In genomic region chr5:57839447-57839846, GRCh38 we compare ENCODE assay signal across 17 cellular contexts.
DNase-seq lines count a peak whose midpoint lies in the region; FAIRE-seq and TF ChIP-seq lines count a peak whose summit lies in the region.
"Had no signal": no experiment of that assay in that cellular context is flagged by ENCODE, and none has a peak within 500 bp of the region (broad histone marks: within the 10 kb centered on the region; RNA-seq: fewer than 3 reads in every experiment).

No MANE protein-coding gene starts in this region.

- no peaks in the 10 kb centered on the region for H3K79me2 ChIP-seq in astrocyte (ENCODE audit: insufficient read depth, low read length)

- no peak overlapping the region for H2BK120ac ChIP-seq in mesenchymal stem cell (ENCODE audit: low read depth, low read length)

- no peak overlapping the region for H3K27ac Mint-ChIP-seq in astrocyte (ENCODE audit: unreplicated experiment)
- H3K27ac Mint-ChIP-seq: CD14-positive monocyte had no signal

- H3K14ac ChIP-seq in mesenchymal stem cell (ENCODE audit: low read length in 2 of 2) = no peak overlapping the region

- no peak overlapping the region for H3K4me3 ChIP-seq in astrocyte (ENCODE audit: insufficient read depth, low read depth, low read length)
- H3K4me3 ChIP-seq in mesenchymal stem cell (ENCODE audit: insufficient read depth in 1 of 2, low read depth in 1 of 2, low read length in 2 of 2) = no peak overlapping the region
- H3K4me3 ChIP-seq in skeletal muscle satellite cell (ENCODE audit: low read length) = no peak overlapping the region
- H3K4me3 ChIP-seq: GM23248 had no signal

- peak overlapping the region; percentile 47 for H2AK5ac ChIP-seq in mesenchymal stem cell (ENCODE audit: low read length, severe bottlenecking)

- peaks cover 66% of the 10 kb centered on the region for H3K4me1 Mint-ChIP-seq in astrocyte (ENCODE audit: low read depth, unreplicated experiment)
- H3K4me1 Mint-ChIP-seq: CD14-positive monocyte had no signal

- no peak overlapping the region for H2BK15ac ChIP-seq in mesenchymal stem cell (ENCODE audit: low read depth, poor library complexity, severe bottlenecking)

- H4K91ac ChIP-seq in mesenchymal stem cell (ENCODE audit: low read length) = no peak overlapping the region

- H4K20me1 ChIP-seq in astrocyte (ENCODE audit: insufficient read depth, low read length) = no peaks in the 10 kb centered on the region

- no peak for FAIRE-seq in astrocyte (lab: Jason Lieb, UNC)
- FAIRE-seq: G401.6, GM12891 had no signal

- H3K36me3 ChIP-seq in astrocyte (ENCODE audit: insufficient read depth, low read length) (no peaks in the 10 kb centered on the region), mesenchymal stem cell (ENCODE audit: control insufficient read depth in 1 of 2, insufficient read depth in 2 of 2, low read depth in 1 of 2, low read length in 2 of 2) (no peaks in the 10 kb centered on the region), skeletal muscle satellite cell (ENCODE audit: insufficient read depth, low read length) (no peaks in the 10 kb centered on the region)

- H3K79me1 ChIP-seq in mesenchymal stem cell (replicated peaks; ENCODE audit: low read length, poor library complexity, severe bottlenecking) = no peaks in the 10 kb centered on the region

- H3K4me1 ChIP-seq in astrocyte (ENCODE audit: insufficient read depth, low read length) (peaks cover 45% of the 10 kb centered on the region), mesenchymal stem cell (ENCODE audit: control insufficient read depth, insufficient read depth, low read depth, low read length) (peaks cover 4% of the 10 kb centered on the region), skeletal muscle satellite cell (ENCODE audit: control insufficient read depth, insufficient read depth, low read length) (peaks cover 77% of the 10 kb centered on the region)

- no peak overlapping the region for H3K4me2 ChIP-seq in astrocyte (ENCODE audit: low read length)
- H3K4me2 ChIP-seq in mesenchymal stem cell (ENCODE audit: low read length, poor library complexity, severe bottlenecking) = no peak overlapping the region
- no peak overlapping the region for H3K4me2 ChIP-seq in skeletal muscle satellite cell (ENCODE audit: low read length)

- no peak for TF ChIP-seq CTCF in astrocyte (IDR thresholded peaks at IDR 0.05; ENCODE audit: insufficient read depth, low read depth, low read length)

- no peak overlapping the region for H4K8ac ChIP-seq in mesenchymal stem cell (ENCODE audit: low read length)

- H3K9me3 ChIP-seq in astrocyte (ENCODE audit: insufficient read depth, low read depth, low read length) (no peaks in the 10 kb centered on the region), mesenchymal stem cell (ENCODE audit: control insufficient read depth, low read length) (peaks cover 3% of the 10 kb centered on the region), skeletal muscle satellite cell (replicated peaks; ENCODE audit: low read length) (no peaks in the 10 kb centered on the region)

- no peaks in the 10 kb centered on the region for H3K9me3 Mint-ChIP-seq in astrocyte (ENCODE audit: unreplicated experiment)

- H3K27me3 Mint-ChIP-seq in astrocyte (ENCODE audit: low read depth, unreplicated experiment) = no peaks in the 10 kb centered on the region

- no peaks in the 10 kb centered on the region for H3K27me3 ChIP-seq in astrocyte (ENCODE audit: insufficient read depth, low read length)
- no peaks in the 10 kb centered on the region for H3K27me3 ChIP-seq in mesenchymal stem cell (ENCODE audit: control insufficient read depth in 1 of 2, insufficient read depth in 1 of 2, low read length in 2 of 2)
- no peaks in the 10 kb centered on the region for H3K27me3 ChIP-seq in skeletal muscle satellite cell (ENCODE audit: control insufficient read depth, insufficient read depth, low read length)

- no peak overlapping the region for H2BK5ac ChIP-seq in mesenchymal stem cell (ENCODE audit: low read depth, low read length, poor library complexity, severe bottlenecking)

- H3K23ac ChIP-seq in mesenchymal stem cell (ENCODE audit: low read length in 2 of 2) = no peak overlapping the region

- no peak overlapping the region for H3K18ac ChIP-seq in mesenchymal stem cell (ENCODE audit: low read depth in 1 of 2, low read length in 2 of 2)

- no peak overlapping the region for H3K4me3 Mint-ChIP-seq in astrocyte (ENCODE audit: unreplicated experiment)
- H3K4me3 Mint-ChIP-seq: CD14-positive monocyte had no signal

- no peak overlapping the region for H3K9ac ChIP-seq in astrocyte (ENCODE audit: low read length)
- no peak overlapping the region for H3K9ac ChIP-seq in mesenchymal stem cell (ENCODE audit: low read length)
- peak overlapping the region; percentile 82 for H3K9ac ChIP-seq in skeletal muscle satellite cell (ENCODE audit: low read depth, low read length)
- H3K9ac ChIP-seq: GM23248 had no signal

- DNase-seq in DMS53 (lab: John Stamatoyannopoulos, UW) (peak; percentile 30), DMS53 treated with DMSO at 0.1 percent for 48 hours (lab: John Stamatoyannopoulos, UW; ENCODE audit: unreplicated experiment) (no peak), astrocyte (ENCODE audit: low read depth) (no peak), mesenchymal stem cell (no peak), amygdala (lab: John Stamatoyannopoulos, UW) (no peak), NCI-H187 (lab: John Stamatoyannopoulos, UW) (no peak), retina (no peak)
- DNase-seq: 8988T, DMS79 treated with DMSO at 0.1 percent for 48 hours, NCI-H1092, NCI-H1694, NCI-H446 had no signal

- H3K27ac ChIP-seq in astrocyte (ENCODE audit: low read depth, low read length) (peak overlapping the region; percentile 19), mesenchymal stem cell (ENCODE audit: low read length, poor library complexity, severe bottlenecking) (no peak overlapping the region)

- H2AFZ ChIP-seq in astrocyte (ENCODE audit: low read depth, low read length) (no peak overlapping the region), mesenchymal stem cell (ENCODE audit: low read depth, low read length) (no peak overlapping the region)
- H2AFZ ChIP-seq: GM23248 had no signal

- no peak overlapping the region for H2BK12ac ChIP-seq in mesenchymal stem cell (ENCODE audit: low read length in 2 of 2)

- H3K36me3 Mint-ChIP-seq in astrocyte (ENCODE audit: low read depth, unreplicated experiment) = peaks cover 3% of the 10 kb centered on the region
- H3K36me3 Mint-ChIP-seq: CD14-positive monocyte had no signal

- WGBS in mesenchymal stem cell = 100% methylated on average over 1 of the region's 1 CpG

- H3K4ac ChIP-seq in mesenchymal stem cell (ENCODE audit: low read depth in 1 of 2, low read length in 2 of 2) = no peak overlapping the region
